ENCODE assay signal across 13 cellular contexts in genomic region chr10:29627201-29628105, GRCh38. TPM values are rescaled to one million over a fixed set of nuclear protein-coding genes. Genes with fewer than 3 reads are reported as not detected.
DNase-seq lines count a peak whose midpoint lies in the region; ATAC-seq and TF ChIP-seq lines count a peak whose summit lies in the region.
"Had no signal": no experiment of that assay in that cellular context is flagged by ENCODE, and none has a peak within 500 bp of the region (broad histone marks: within the 10 kb centered on the region; RNA-seq: fewer than 3 reads in every experiment).

No MANE protein-coding gene starts in this region.

- H3K9me3 ChIP-seq in T-helper 17 cell (ENCODE audit: control insufficient read depth, low read length, poor library complexity, severe bottlenecking) (no peaks in the 10 kb centered on the region), suprapubic skin (no peaks in the 10 kb centered on the region)

- no peaks in the 10 kb centered on the region for H3K27me3 ChIP-seq in suprapubic skin

- TF ChIP-seq CTCF in suprapubic skin (IDR thresholded peaks at IDR 0.05) = no peak

- peaks cover 42% of the 10 kb centered on the region for H3K4me1 ChIP-seq in suprapubic skin

- no peak for ATAC-seq in T-helper 17 cell
- ATAC-seq in HG02623 (IDR thresholded peaks at IDR 0.05; ENCODE audit: unreplicated experiment) = no peak

- 61% methylated on average over 7 of the region's 7 CpGs for WGBS in suprapubic skin

- H3K4me1 Mint-ChIP-seq in T-helper 17 cell = peaks cover 22% of the 10 kb centered on the region

- no peaks in the 10 kb centered on the region for H3K36me3 ChIP-seq in suprapubic skin

- DNase-seq in DMS53 (lab: John Stamatoyannopoulos, UW) (peak; percentile 46), DMS53 treated with DMSO at 0.1 percent for 48 hours (lab: John Stamatoyannopoulos, UW; ENCODE audit: unreplicated experiment) (no peak), T-helper 17 cell (no peak), fibroblast of peridontal ligament (ENCODE audit: extremely low read depth) (peak; percentile 62), suprapubic skin (ENCODE audit: low spot score in 2 of 2) (no peak), GF-D8 (lab: John Stamatoyannopoulos, UW) (no peak), UCSD-AML1 (lab: John Stamatoyannopoulos, UW; ENCODE audit: unreplicated experiment) (no peak)
- DNase-seq: 8988T, anterior cingulate cortex, DND-41, NCI-H187 treated with DMSO at 0.1 percent for 48 hours had no signal

- no peak for TF ChIP-seq EP300 in suprapubic skin (IDR thresholded peaks at IDR 0.05)

- H3K4me3 Mint-ChIP-seq in T-helper 17 cell = no peak overlapping the region
- H3K4me3 Mint-ChIP-seq: nephron had no signal

- peak overlapping the region; percentile 56 for H3K27ac Mint-ChIP-seq in T-helper 17 cell

- peak overlapping the region; percentile 32 for H3K27ac ChIP-seq in suprapubic skin

- no peak for TF ChIP-seq POLR2A in suprapubic skin (IDR thresholded peaks at IDR 0.05)

- H3K36me3 Mint-ChIP-seq in T-helper 17 cell (ENCODE audit: low read depth) = no peaks in the 10 kb centered on the region

- H3K4me3 ChIP-seq in suprapubic skin = no peak overlapping the region

- no peaks in the 10 kb centered on the region for H3K27me3 Mint-ChIP-seq in T-helper 17 cell

RNA-seq across cellular contexts. Expression of gene SVIL, which starts 7.3 kb away (rescaled TPM):
- total RNA-seq in T-helper 17 cell (10 to 100 TPM; 39.5 to 46.4 TPM), suprapubic skin (100 to 1,000 TPM in 1 of 4 donors, 10 to 100 TPM in 3; 52.9 to 129 (median 72.1) TPM)

Comparison
In these comparisons a context has a peak if more than half of its experiments do, and no peak if none do; other contexts are left out.
1. DNase-seq: peak in DMS53 (single experiment) and fibroblast of peridontal ligament (single experiment); none in DMS53 treated with DMSO at 0.1 percent for 48 hours (single experiment), T-helper 17 cell (0 of 3), suprapubic skin (0 of 2), GF-D8 (single experiment) and UCSD-AML1 (single experiment).